ENCODE assay signal across 9 cellular contexts in the genomic region with DNA sequence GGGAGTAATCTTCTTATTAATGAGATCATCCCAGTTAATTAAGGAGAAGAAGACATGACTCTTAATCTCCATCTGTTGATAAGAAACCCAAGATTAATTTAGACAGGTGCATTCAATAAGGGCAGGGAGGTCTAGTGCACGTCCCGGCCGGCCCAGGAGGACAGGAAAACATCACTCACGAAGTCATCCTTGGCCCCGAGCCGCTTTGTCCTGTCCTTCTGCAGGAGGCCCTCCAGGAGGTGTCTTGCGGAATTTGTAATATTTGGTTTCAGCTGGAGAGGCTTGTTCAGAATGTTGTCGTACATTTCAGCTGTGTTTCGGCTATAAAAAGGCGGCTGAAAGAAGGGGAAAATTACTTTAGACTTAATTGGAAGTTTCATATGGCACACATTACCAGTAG.
A peak's percentile ranks its signal among the peaks of the same experiment; 100 is the strongest.
DNase-seq lines count a peak whose midpoint lies in the region; ATAC-seq and TF ChIP-seq lines count a peak whose summit lies in the region.
"Had no signal": no experiment of that assay in that cellular context is flagged by ENCODE, and none has a peak within 500 bp of the region (broad histone marks: within the 10 kb centered on the region; RNA-seq: fewer than 3 reads in every experiment).

No MANE protein-coding gene starts in this region.

- 61% methylated on average over 10 of the region's 10 CpGs for WGBS in suprapubic skin

- no peaks in the 10 kb centered on the region for H3K27me3 ChIP-seq in layer of hippocampus (ENCODE audit: control insufficient read depth, insufficient read depth, low read length)
- no peaks in the 10 kb centered on the region for H3K27me3 ChIP-seq in suprapubic skin

- H3K4me1 Mint-ChIP-seq in activated T-cell treated with anti-CD3 and anti-CD28 coated beads, Interleukin-2, amount 50 U/mL, for 4 hours (ENCODE audit: low read depth), result peaks cover 48% of the 10 kb centered on the region

- H3K4me1 ChIP-seq in suprapubic skin, result peaks cover 44% of the 10 kb centered on the region

- H3K36me3 ChIP-seq in suprapubic skin, result peaks cover 58% of the 10 kb centered on the region

- H3K36me3 Mint-ChIP-seq in activated T-cell treated with anti-CD3 and anti-CD28 coated beads, Interleukin-2, amount 50 U/mL, for 4 hours (ENCODE audit: insufficient read depth), result peaks cover 52% of the 10 kb centered on the region

- TF ChIP-seq POLR2A in suprapubic skin (IDR thresholded peaks at IDR 0.05), result no peak

- no peaks in the 10 kb centered on the region for H3K9me3 Mint-ChIP-seq in activated T-cell treated with anti-CD3 and anti-CD28 coated beads, Interleukin-2, amount 50 U/mL, for 4 hours

- peak overlapping the region; percentile 91 for H3K4me3 ChIP-seq in suprapubic skin
- H3K4me3 ChIP-seq: PC-9 had no signal

- no peaks in the 10 kb centered on the region for H3K27me3 Mint-ChIP-seq in activated T-cell treated with anti-CD3 and anti-CD28 coated beads, Interleukin-2, amount 50 U/mL, for 4 hours (ENCODE audit: low read depth)

- no peak for DNase-seq in activated T-cell treated with anti-CD3 and anti-CD28 coated beads, Interleukin-2, amount 50 U/mL, for 4 hours
- no peak for DNase-seq in activated T-cell treated with anti-CD3 and anti-CD28 coated beads, Interleukin-2, amount 50 U/mL, for 48 hours
- no peak for DNase-seq in suprapubic skin (ENCODE audit: low spot score in 2 of 2)
- no peak for DNase-seq in NCI-H187 (lab: John Stamatoyannopoulos, UW)
- DNase-seq in cerebellum (ENCODE audit: low spot score), result no peak
- DNase-seq in NCI-H2081 treated with DMSO at 0.1 percent for 48 hours (lab: John Stamatoyannopoulos, UW), result no peak

- H3K9me3 ChIP-seq in suprapubic skin, result no peaks in the 10 kb centered on the region

- ATAC-seq in activated T-cell treated with anti-CD3 and anti-CD28 coated beads, Interleukin-2, amount 50 U/mL, for 4 hours, result no peak

- H3K27ac ChIP-seq in angular gyrus (ENCODE audit: low read depth, low read length), result peak overlapping the region; percentile 68
- H3K27ac ChIP-seq in layer of hippocampus (ENCODE audit: low read depth, low read length), result peak overlapping the region; percentile 80
- peak overlapping the region; percentile 19 for H3K27ac ChIP-seq in suprapubic skin
- H3K27ac ChIP-seq: PC-9 had no signal

- TF ChIP-seq EP300 in suprapubic skin (IDR thresholded peaks at IDR 0.05), result no peak

- no peak for TF ChIP-seq CTCF in suprapubic skin (IDR thresholded peaks at IDR 0.05)

- H3K4me3 Mint-ChIP-seq in activated T-cell treated with anti-CD3 and anti-CD28 coated beads, Interleukin-2, amount 50 U/mL, for 4 hours, result peak overlapping the region; percentile 93

Comparison
In these comparisons a context has a peak if more than half of its experiments do, and no peak if none do; other contexts are left out.
1. H3K27ac ChIP-seq: peak in every context shown above with its lines; median percentile 80 in layer of hippocampus; 68 in angular gyrus; 19 in suprapubic skin.